In genomic region chr1:110148961-110149360, GRCh38 we compare ENCODE assay signal across 14 cellular contexts. TPM values are rescaled to one million over a fixed set of nuclear protein-coding genes. Genes with fewer than 3 reads are reported as not detected.
DNase-seq lines count a peak whose midpoint lies in the region; ATAC-seq and TF ChIP-seq lines count a peak whose summit lies in the region.
"Had no signal": no experiment of that assay in that cellular context is flagged by ENCODE, and none has a peak within 500 bp of the region (broad histone marks: within the 10 kb centered on the region; RNA-seq: fewer than 3 reads in every experiment).

No MANE protein-coding gene starts in this region.

- H3K27me3 Mint-ChIP-seq in chondrocyte (ENCODE audit: low read depth): peaks cover 31% of the 10 kb centered on the region
- H3K27me3 Mint-ChIP-seq in CD4-positive, alpha-beta T cell: peaks cover 26% of the 10 kb centered on the region

- ATAC-seq in GM19328 (IDR thresholded peaks at IDR 0.05; ENCODE audit: unreplicated experiment) (no peak), GM21515 (IDR thresholded peaks at IDR 0.05; ENCODE audit: unreplicated experiment) (no peak)
- ATAC-seq in CD4-positive, alpha-beta T cell (ENCODE audit: poor library complexity): no peak

- POLR2A ChIA-PET in CD4-positive, alpha-beta T cell (lab: Charles Lee): no interaction called here

- no peak overlapping the region for H3K27ac Mint-ChIP-seq in chondrocyte (ENCODE audit: unreplicated experiment)
- H3K27ac Mint-ChIP-seq in CD4-positive, alpha-beta T cell: no peak overlapping the region
- H3K27ac Mint-ChIP-seq: activated T-cell treated with anti-CD3 and anti-CD28 coated beads, Interleukin-2, amount 50 U/mL, for 24 hours; dendritic cell treated with granulocyte-macrophage colony-stimulating factor and Interleukin-4, amounts not matched to agents 40 ng/mL and 50 ng/mL, for 4 days had no signal

- H3K9me3 ChIP-seq in CD4-positive, alpha-beta T cell (ENCODE audit: control insufficient read depth, low read length): no peaks in the 10 kb centered on the region

- intact Hi-C loops in CD4-positive, alpha-beta T cell (cut with DNase I, micrococcal nuclease): no loop called here

- H3K27ac ChIP-seq in 22Rv1: no peak overlapping the region
- no peak overlapping the region for H3K27ac ChIP-seq in CD4-positive, alpha-beta T cell (ENCODE audit: low read depth, low read length)

- peak; percentile 19 for DNase-seq in EL
- DNase-seq in NCI-H1694 treated with DMSO at 0.1 percent for 48 hours (lab: John Stamatoyannopoulos, UW): peak; percentile 17
- DNase-seq in chondrocyte (ENCODE audit: low spot score): no peak
- no peak for DNase-seq in amniotic stem cell (lab: John Stamatoyannopoulos, UW)
- DNase-seq in CD4-positive, alpha-beta T cell: no peak
- DNase-seq: activated T-cell treated with anti-CD3 and anti-CD28 coated beads, Interleukin-2, amount 50 U/mL, for 24 hours; DMS79; MM.1S; retina; T-helper 1 cell had no signal

- CTCF ChIA-PET in CD4-positive, alpha-beta T cell (lab: Charles Lee): no interaction called here

- peaks cover 73% of the 10 kb centered on the region for H3K27me3 ChIP-seq in CD4-positive, alpha-beta T cell (ENCODE audit: control insufficient read depth, insufficient read depth, low read length)

- no peak overlapping the region for H3K4me3 Mint-ChIP-seq in chondrocyte (ENCODE audit: unreplicated experiment)
- no peak overlapping the region for H3K4me3 Mint-ChIP-seq in CD4-positive, alpha-beta T cell
- H3K4me3 Mint-ChIP-seq: activated T-cell treated with anti-CD3 and anti-CD28 coated beads, Interleukin-2, amount 50 U/mL, for 24 hours; dendritic cell treated with granulocyte-macrophage colony-stimulating factor and Interleukin-4, amounts not matched to agents 40 ng/mL and 50 ng/mL, for 4 days had no signal

- H3K4me1 Mint-ChIP-seq in chondrocyte (ENCODE audit: low read depth): no peaks in the 10 kb centered on the region
- no peaks in the 10 kb centered on the region for H3K4me1 Mint-ChIP-seq in CD4-positive, alpha-beta T cell (ENCODE audit: low read depth)

- no peaks in the 10 kb centered on the region for H3K36me3 Mint-ChIP-seq in chondrocyte (ENCODE audit: low read depth)
- H3K36me3 Mint-ChIP-seq in CD4-positive, alpha-beta T cell (ENCODE audit: low read depth): no peaks in the 10 kb centered on the region

- peak; percentile 76 for TF ChIP-seq CTCF in 22Rv1 (IDR thresholded peaks at IDR 0.05)
- peak; percentile 55 for TF ChIP-seq CTCF in chondrocyte (IDR thresholded peaks at IDR 0.05)
- TF ChIP-seq CTCF in CD4-positive, alpha-beta T cell (IDR thresholded peaks at IDR 0.05): no peak

- H3K9me3 Mint-ChIP-seq in chondrocyte (ENCODE audit: low read depth): no peaks in the 10 kb centered on the region
- H3K9me3 Mint-ChIP-seq in CD4-positive, alpha-beta T cell: no peaks in the 10 kb centered on the region
- H3K9me3 Mint-ChIP-seq: activated T-cell treated with anti-CD3 and anti-CD28 coated beads, Interleukin-2, amount 50 U/mL, for 24 hours; dendritic cell treated with granulocyte-macrophage colony-stimulating factor and Interleukin-4, amounts not matched to agents 40 ng/mL and 50 ng/mL, for 4 days had no signal

RNA-seq across cellular contexts. Expression of gene SLC6A17, which starts 1.3 kb away (rescaled TPM):
- 1.6 to 6.1 TPM (median 2.1 TPM) in 3 replicates for total RNA-seq in chondrocyte
- not detected for total RNA-seq in CD4-positive, alpha-beta T cell

RNA-seq across cellular contexts. Expression of gene UBL4B, which starts 36.7 kb away (rescaled TPM):
- not detected in 3 replicates for total RNA-seq in chondrocyte
- total RNA-seq in CD4-positive, alpha-beta T cell: not detected

Comparison
In these comparisons a context has a peak if more than half of its experiments do, and no peak if none do; other contexts are left out.
1. DNase-seq: peak in EL (single experiment) and NCI-H1694 treated with DMSO at 0.1 percent for 48 hours (single experiment); none in chondrocyte (single experiment), amniotic stem cell (single experiment) and CD4-positive, alpha-beta T cell (0 of 10).